In the genomic region with DNA sequence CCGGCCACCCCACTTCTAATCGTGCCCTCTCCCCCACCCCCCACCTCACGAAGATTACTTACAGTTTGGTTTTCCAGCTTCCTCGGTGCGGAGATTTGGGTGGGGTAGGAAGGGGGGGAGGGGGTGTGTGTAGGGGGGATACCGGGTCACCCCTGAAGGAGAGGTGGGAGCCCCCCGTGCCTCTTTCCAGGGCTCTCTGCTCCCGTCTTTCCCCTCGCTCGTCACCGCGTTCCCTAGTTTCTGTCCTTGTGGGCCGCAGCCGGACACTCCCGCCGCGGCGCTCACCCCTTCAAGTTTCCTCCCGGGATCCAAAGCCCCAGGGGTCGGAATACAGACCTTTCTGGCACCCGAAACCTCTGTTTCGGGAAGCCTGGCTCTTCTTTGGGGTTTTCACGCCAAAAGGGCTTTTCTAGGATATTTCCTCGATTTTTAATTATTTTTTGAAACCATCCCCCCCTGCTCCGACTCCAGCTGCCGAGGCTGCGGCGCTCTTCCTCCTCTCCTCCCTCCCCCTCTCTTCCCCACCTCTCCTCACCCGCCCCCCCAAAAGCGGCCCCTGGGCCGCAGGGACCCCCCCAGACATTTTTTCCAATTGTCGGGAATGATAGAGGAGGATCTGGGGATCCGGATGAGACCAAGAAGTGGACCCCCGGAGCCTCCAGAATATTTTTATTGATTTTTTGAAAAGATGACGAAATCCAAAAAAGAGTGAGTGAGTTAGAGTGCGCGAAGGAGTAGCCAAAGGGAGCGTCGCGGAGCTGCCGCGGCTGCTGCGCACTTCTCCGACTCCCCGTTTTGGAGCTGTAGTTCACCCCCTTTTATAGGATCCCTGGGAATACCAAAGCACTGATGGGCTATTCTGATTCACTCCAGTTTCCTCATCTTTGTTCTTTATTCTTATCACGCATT, we compare ENCODE assay signal across 8 cellular contexts. TPM values are rescaled to one million over a fixed set of nuclear protein-coding genes. Genes with fewer than 3 reads are reported as not detected.
A peak's percentile ranks its signal among the peaks of the same experiment; 100 is the strongest.
DNase-seq lines count a peak whose midpoint lies in the region; ATAC-seq, FAIRE-seq and TF ChIP-seq lines count a peak whose summit lies in the region.

No MANE protein-coding gene starts in this region.

- H3K27me3 ChIP-seq in Loucy (ENCODE audit: insufficient read depth, low read length, poor library complexity, severe bottlenecking) (peaks cover 37% of the 10 kb centered on the region), muscle layer of duodenum (ENCODE audit: low read depth, low read length) (no peaks in the 10 kb centered on the region)

- H3K27ac ChIP-seq in coronary artery (peak overlapping the region; percentile 96 to 97), muscle layer of duodenum (ENCODE audit: low read length) (peak overlapping the region; percentile 97)

- no peak overlapping the region for H2AFZ ChIP-seq in Loucy (ENCODE audit: low read length)

- no peaks in the 10 kb centered on the region for H3K79me2 ChIP-seq in Loucy (ENCODE audit: insufficient read depth, low read length)

- FAIRE-seq in frontal cortex (lab: Jason Lieb, UNC) = no peak

- no peak overlapping the region for H3K9ac ChIP-seq in Loucy (ENCODE audit: low read depth, low read length, poor library complexity, severe bottlenecking)

- H3K4me1 ChIP-seq in Loucy (ENCODE audit: insufficient read depth, low read length, poor library complexity, severe bottlenecking) (peaks cover 53% of the 10 kb centered on the region), muscle layer of duodenum (ENCODE audit: control insufficient read depth in 1 of 2, insufficient read depth in 2 of 2, low read length in 2 of 2) (peaks cover 37 to 53% of the 10 kb centered on the region in 2 donors)

- peak overlapping the region; percentile 96 for H3K4me2 ChIP-seq in Loucy (ENCODE audit: low read depth, low read length, poor library complexity, severe bottlenecking)

- no peaks in the 10 kb centered on the region for H3K9me2 ChIP-seq in Loucy (replicated peaks; ENCODE audit: low read depth, low read length)

- H4K20me1 ChIP-seq in Loucy (ENCODE audit: insufficient read depth, low read length, poor library complexity, severe bottlenecking) = peaks cover 5% of the 10 kb centered on the region

- 0 out of 2 replicates have a peak, but pooled peaks cover 4% of the 10 kb centered on the region for H3F3A ChIP-seq in Loucy (ENCODE audit: low read depth)

- peak; percentile 31 for DNase-seq in AG08396 (ENCODE audit: low spot score)
- DNase-seq in coronary artery (ENCODE audit: low spot score) = peak; percentile 70
- DNase-seq in frontal cortex (ENCODE audit: low spot score in 2 of 2) = no peak
- DNase-seq in NCI-H524 (lab: John Stamatoyannopoulos, UW) = no peak

- H3K9me3 ChIP-seq in Loucy (ENCODE audit: insufficient read depth, low read depth, low read length) = no peaks in the 10 kb centered on the region
- H3K9me3 ChIP-seq in muscle layer of duodenum (ENCODE audit: control insufficient read depth in 1 of 2, low read length in 2 of 2) = no peaks in the 10 kb centered on the region

- peak overlapping the region; percentile 83 for H3K4me3 ChIP-seq in Loucy (ENCODE audit: low read length, poor library complexity, severe bottlenecking)
- peak overlapping the region; percentile 96 for H3K4me3 ChIP-seq in coronary artery
- peak overlapping the region; percentile 91 to 99 for H3K4me3 ChIP-seq in muscle layer of duodenum (ENCODE audit: low read depth in 1 of 2, low read length in 2 of 2)

- ATAC-seq in HG03095 (IDR thresholded peaks at IDR 0.05; ENCODE audit: unreplicated experiment) (no peak), GM21360 (IDR thresholded peaks at IDR 0.05; ENCODE audit: unreplicated experiment) (no peak)

- no peak for TF ChIP-seq CTCF in Loucy (conservative IDR thresholded peaks at IDR 0.05; ENCODE audit: low read length)
- TF ChIP-seq CTCF in coronary artery (IDR thresholded peaks at IDR 0.05) = no peak

- H3K36me3 ChIP-seq in Loucy (ENCODE audit: insufficient read depth, low read length) (no peaks in the 10 kb centered on the region), muscle layer of duodenum (ENCODE audit: control insufficient read depth in 1 of 2, insufficient read depth in 2 of 2, low read length in 2 of 2) (peaks cover 1 to 15% of the 10 kb centered on the region in 2 donors)

RNA-seq across cellular contexts. Expression of a gene that starts 1.7 kb away (rescaled TPM):
- total RNA-seq in frontal cortex = 161 TPM

RNA-seq across cellular contexts. Expression of a gene that starts 45.8 kb away (rescaled TPM):
- 4.1 TPM for total RNA-seq in frontal cortex

Comparison
In these comparisons a context has a peak if more than half of its experiments do, and no peak if none do; other contexts are left out.
1. DNase-seq: peak in AG08396 (single experiment) and coronary artery (single experiment); none in frontal cortex (0 of 2) and NCI-H524 (0 of 2).
2. Peak in every context shown above with its lines, with median percentiles within 50 percentile points of each other: H3K4me3 ChIP-seq.